8 cellular contexts compared by ENCODE assay signal in genomic region chr19:30226464-30227070, GRCh38.
A peak's percentile ranks its signal among the peaks of the same experiment; 100 is the strongest.
DNase-seq lines count a peak whose midpoint lies in the region; ATAC-seq lines count a peak whose summit lies in the region.

No MANE protein-coding gene starts in this region.

- peaks cover 0 to 35% of the 10 kb centered on the region in 2 donors for H3K4me1 ChIP-seq in muscle layer of duodenum (ENCODE audit: control insufficient read depth in 1 of 2, insufficient read depth in 2 of 2, low read length in 2 of 2)

- H3K4me3 ChIP-seq in muscle layer of duodenum (ENCODE audit: low read depth in 1 of 2, low read length in 2 of 2), result peak overlapping the region; percentile 45 to 81

- H3K27ac ChIP-seq in cingulate gyrus (ENCODE audit: low read depth, low read length), result peak overlapping the region; percentile 39
- H3K27ac ChIP-seq in muscle layer of duodenum (ENCODE audit: low read length), result no peak overlapping the region

- peaks cover 34% of the 10 kb centered on the region for H3K27me3 ChIP-seq in muscle layer of duodenum (ENCODE audit: low read depth, low read length)

- no peaks in the 10 kb centered on the region for H3K36me3 ChIP-seq in muscle layer of duodenum (ENCODE audit: control insufficient read depth in 1 of 2, insufficient read depth in 2 of 2, low read length in 2 of 2)

- DNase-seq in Right ventricle myocardium inferior (ENCODE audit: missing footprints) (peak; percentile 70), cardiac septum (ENCODE audit: low spot score) (no peak), GOT3 (lab: John Stamatoyannopoulos, UW) (no peak)

- intact Hi-C loops in Right ventricle myocardium inferior (cut with DNase I) (no loop called here), cardiac septum (cut with DNase I) (loop anchor here (5.0 to 10.0 kb wide), 3 partner anchors 161 to 352 kb away; no protein-coding TSS in a partner anchor)

- no peak for ATAC-seq in Right ventricle myocardium inferior
- ATAC-seq in GM21447 (IDR thresholded peaks at IDR 0.05; ENCODE audit: unreplicated experiment), result no peak
- no peak for ATAC-seq in GM21367 (IDR thresholded peaks at IDR 0.05; ENCODE audit: unreplicated experiment)
- ATAC-seq in GM18502 (IDR thresholded peaks at IDR 0.05; ENCODE audit: poor library complexity, unreplicated experiment), result no peak

- H3K9me3 ChIP-seq in muscle layer of duodenum (ENCODE audit: control insufficient read depth in 1 of 2, low read length in 2 of 2), result no peaks in the 10 kb centered on the region
